Comparison of ENCODE assay signal across 2 cellular contexts in the genomic region with DNA sequence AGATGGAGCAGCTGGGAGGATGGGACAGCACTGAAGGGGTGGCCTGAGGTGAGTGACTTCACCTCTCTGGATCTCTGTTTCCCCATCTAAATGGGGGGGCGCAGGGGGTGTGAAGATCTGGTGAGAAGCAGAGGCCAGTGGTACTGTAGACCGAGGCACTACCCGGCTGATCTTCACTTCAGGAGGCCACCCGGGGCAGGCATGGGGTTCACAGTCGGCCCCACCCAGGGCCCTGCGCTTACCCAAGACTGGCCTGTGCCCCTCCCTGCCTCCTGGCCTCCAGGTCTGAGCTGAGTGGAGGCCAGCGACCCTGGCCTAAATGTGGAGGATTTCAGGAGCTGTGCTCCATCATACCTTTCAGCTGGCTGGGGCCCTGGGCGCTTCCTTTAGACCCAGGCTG. TPM values are rescaled to one million over a fixed set of nuclear protein-coding genes. Genes with fewer than 3 reads are reported as not detected.
"Had no signal": no experiment of that assay in that cellular context is flagged by ENCODE, and none has a peak within 500 bp of the region (broad histone marks: within the 10 kb centered on the region; RNA-seq: fewer than 3 reads in every experiment).

No MANE protein-coding gene starts in this region.

RNA-seq across cellular contexts. Expression of a gene that starts 55.7 kb away (rescaled TPM):
- total RNA-seq: IMR-90, SK-MEL-5 had no signal
